1 cellular context compared by ENCODE assay signal in genomic region chr2:112542123-112542973, GRCh38.
TF ChIP-seq lines count a peak whose summit lies in the region.

TSS of gene POLR1B (plus strand) at chr2:112542465. CDS start at chr2:112542495, 30 bp downstream.

TF ChIP-seq in HepG2, 621 proteins besides CTCF, POLR2A, EP300 and RAD21 (continued from another document and continues in another):
- TF ChIP-seq SKIL (CRISPR knock-in tag; IDR thresholded peaks at IDR 0.05; ENCODE audit: borderline replicate concordance) (no peak), TCF7 (IDR thresholded peaks at IDR 0.05; ENCODE audit: low read depth) (no peak), YEATS2 (CRISPR knock-in tag; IDR thresholded peaks at IDR 0.05; ENCODE audit: borderline replicate concordance) (peak; percentile 86), SMARCC2 (IDR thresholded peaks at IDR 0.05) (no peak), GFI1 (CRISPR knock-in tag; IDR thresholded peaks at IDR 0.05; ENCODE audit: borderline replicate concordance) (peak; percentile 56), ZNF362 (CRISPR knock-in tag; IDR thresholded peaks at IDR 0.05; ENCODE audit: borderline replicate concordance) (peak; percentile 76), TBX3 (IDR thresholded peaks at IDR 0.05; ENCODE audit: borderline replicate concordance) (peak; percentile 32; the same call in 1 of the 2 replicates), ZNF841 (CRISPR knock-in tag; IDR thresholded peaks at IDR 0.05; ENCODE audit: borderline replicate concordance) (peak; percentile 85; the same call in 1 of the 2 replicates), CENPBD1 (CRISPR knock-in tag; IDR thresholded peaks at IDR 0.05; ENCODE audit: borderline replicate concordance, low read depth) (no peak), DNMT3B (CRISPR knock-in tag; conservative IDR thresholded peaks at IDR 0.05) (no peak; the same call in none of the 2 replicates), NFIB (CRISPR knock-in tag; IDR thresholded peaks at IDR 0.05; ENCODE audit: borderline replicate concordance) (0 out of 2 replicates have a peak, but pooled peaks have one; percentile 77), PHF8 (CRISPR knock-in tag; IDR thresholded peaks at IDR 0.05) (peak; percentile 94), PHF20 (CRISPR knock-in tag; IDR thresholded peaks at IDR 0.05) (peak; percentile 84), TAF1 (CRISPR knock-in tag; IDR thresholded peaks at IDR 0.05) (peak; percentile 88), PREB (CRISPR knock-in tag; IDR thresholded peaks at IDR 0.05) (no peak; the same call in 1 of the 2 replicates), ATF1 (CRISPR knock-in tag; IDR thresholded peaks at IDR 0.05) (peak; percentile 74), RCOR2 (CRISPR knock-in tag; IDR thresholded peaks at IDR 0.05) (peak; percentile 41; the same call in 1 of the 2 replicates), KDM1A (CRISPR knock-in tag; IDR thresholded peaks at IDR 0.05) (no peak; the same call in 1 of the 2 replicates), DMTF1 (CRISPR knock-in tag; IDR thresholded peaks at IDR 0.05) (no peak), GPN1 (CRISPR knock-in tag; IDR thresholded peaks at IDR 0.05; ENCODE audit: borderline replicate concordance) (peak; percentile 88; the same call in 1 of the 2 replicates), SUZ12 (IDR thresholded peaks at IDR 0.05; ENCODE audit: low read depth, low read length) (peak; percentile 83), TBX2 (CRISPR knock-in tag; IDR thresholded peaks at IDR 0.05; ENCODE audit: borderline replicate concordance) (peak; percentile 86), KDM5B (CRISPR knock-in tag; IDR thresholded peaks at IDR 0.05; ENCODE audit: borderline replicate concordance) (peak; percentile 100), ZNF780A (CRISPR knock-in tag; IDR thresholded peaks at IDR 0.05) (no peak), ZSCAN22 (CRISPR knock-in tag; IDR thresholded peaks at IDR 0.05) (no peak; the same call in 1 of the 2 replicates), CHD2 (IDR thresholded peaks at IDR 0.05; ENCODE audit: low read depth, low read length) (peak; percentile 91), ZNF430 (CRISPR knock-in tag; IDR thresholded peaks at IDR 0.05) (peak; percentile 94), ZBTB37 (CRISPR knock-in tag; IDR thresholded peaks at IDR 0.05) (0 out of 2 replicates have a peak, but pooled peaks have one; percentile 75), FOSL2 (CRISPR knock-in tag; IDR thresholded peaks at IDR 0.05) (no peak; the same call in 1 of the 2 replicates), JUNB (CRISPR knock-in tag; IDR thresholded peaks at IDR 0.05; ENCODE audit: borderline replicate concordance) (no peak), SAP130 (CRISPR knock-in tag; IDR thresholded peaks at IDR 0.05; ENCODE audit: low read depth) (peak; percentile 98), NR3C1 (CRISPR knock-in tag; IDR thresholded peaks at IDR 0.05) (no peak), HOXA9 (CRISPR knock-in tag; IDR thresholded peaks at IDR 0.05; ENCODE audit: borderline replicate concordance) (no peak; the same call in 1 of the 2 replicates), ZNF383 (CRISPR knock-in tag; IDR thresholded peaks at IDR 0.05; ENCODE audit: borderline replicate concordance) (no peak), ZBTB21 (CRISPR knock-in tag; IDR thresholded peaks at IDR 0.05) (0 out of 2 replicates have a peak, but pooled peaks have one; percentile 17), KAT2B (IDR thresholded peaks at IDR 0.05; ENCODE audit: borderline replicate concordance, low read depth, low read length) (no peak), ZNF138 (CRISPR knock-in tag; IDR thresholded peaks at IDR 0.05; ENCODE audit: low read depth) (peak; percentile 80; the same call in 1 of the 2 replicates), HMGA1 (CRISPR knock-in tag; conservative IDR thresholded peaks at IDR 0.05) (no peak), ZC3H13 (CRISPR knock-in tag; IDR thresholded peaks at IDR 0.05) (peak; percentile 64), TFDP1 (CRISPR knock-in tag; IDR thresholded peaks at IDR 0.05; ENCODE audit: borderline replicate concordance) (peak; percentile 88), ZNF503 (CRISPR knock-in tag; IDR thresholded peaks at IDR 0.05) (peak; percentile 83), SIN3A (IDR thresholded peaks at IDR 0.05; ENCODE audit: borderline replicate concordance, low read depth, low read length) (peak; percentile 97), ZNF557 (CRISPR knock-in tag; IDR thresholded peaks at IDR 0.05) (peak; percentile 93; the same call in 1 of the 2 replicates), MLLT10 (CRISPR knock-in tag; IDR thresholded peaks at IDR 0.05) (no peak; the same call in 1 of the 2 replicates), ARID4A (CRISPR knock-in tag; IDR thresholded peaks at IDR 0.05; ENCODE audit: borderline replicate concordance) (peak; percentile 100), ZNF264 (CRISPR knock-in tag; IDR thresholded peaks at IDR 0.05) (peak; percentile 58; the same call in 1 of the 2 replicates), HDAC6 (IDR thresholded peaks at IDR 0.05; ENCODE audit: low read depth, low read length) (no peak), ZNF207 (IDR thresholded peaks at IDR 0.05; ENCODE audit: borderline replicate concordance) (no peak), KMT2A (CRISPR knock-in tag; IDR thresholded peaks at IDR 0.05) (peak; percentile 98), ZSCAN25 (CRISPR knock-in tag; IDR thresholded peaks at IDR 0.05) (peak; percentile 34; the same call in 1 of the 2 replicates), MAFG (CRISPR knock-in tag; IDR thresholded peaks at IDR 0.05) (no peak), ZNF235 (CRISPR knock-in tag; IDR thresholded peaks at IDR 0.05; ENCODE audit: borderline replicate concordance) (peak; percentile 99), ZNF878 (CRISPR knock-in tag; IDR thresholded peaks at IDR 0.05) (peak; percentile 89), ZNF30 (CRISPR knock-in tag; IDR thresholded peaks at IDR 0.05) (peak; percentile 87), SMC3 (IDR thresholded peaks at IDR 0.05; ENCODE audit: low read length) (no peak), FOXK1 (CRISPR knock-in tag; IDR thresholded peaks at IDR 0.05; ENCODE audit: borderline replicate concordance, low read depth) (peak; percentile 70), ZNF605 (CRISPR knock-in tag; IDR thresholded peaks at IDR 0.05) (peak; percentile 86), RXRA (CRISPR knock-in tag; IDR thresholded peaks at IDR 0.05) (peak; percentile 87)
